In the genomic region with DNA sequence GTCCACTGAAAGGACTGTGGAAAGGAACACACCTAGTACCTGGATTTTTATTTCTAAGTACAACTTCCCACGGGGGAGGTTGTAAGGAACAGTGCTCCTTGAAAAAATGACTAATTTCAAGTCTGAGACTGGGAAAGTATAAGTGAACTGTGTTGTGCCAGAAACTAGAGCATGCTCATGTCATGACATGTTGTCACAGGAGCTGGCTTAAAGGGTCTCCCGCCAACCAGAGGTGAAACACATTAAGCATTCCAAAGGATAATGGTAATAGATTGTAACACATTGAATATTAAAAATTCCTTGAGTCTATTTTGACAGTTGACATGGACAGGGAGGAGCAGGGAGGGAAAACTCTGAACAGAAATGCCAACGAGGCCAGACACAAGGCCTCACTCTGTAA, we compare ENCODE assay signal across 24 cellular contexts. TPM values are rescaled to one million over a fixed set of nuclear protein-coding genes. Genes with fewer than 3 reads are reported as not detected.
DNase-seq lines count a peak whose midpoint lies in the region; ATAC-seq and TF ChIP-seq lines count a peak whose summit lies in the region.
"Had no signal": no experiment of that assay in that cellular context is flagged by ENCODE, and none has a peak within 500 bp of the region (broad histone marks: within the 10 kb centered on the region; RNA-seq: fewer than 3 reads in every experiment).

No MANE protein-coding gene starts in this region.

- dilution Hi-C loops in mammary epithelial cell (cut with HindIII; ENCODE audit: low sequenced_read_pairs), result no loop called here

- H3K27me3 Mint-ChIP-seq in activated naive CD8-positive, alpha-beta T cell treated with anti-CD3 and anti-CD28 coated beads, Interleukin-2, amount 50 U/mL, for 24 hours, result no peaks in the 10 kb centered on the region
- H3K27me3 Mint-ChIP-seq in mesothelial cell of epicardium (ENCODE audit: low read depth), result no peaks in the 10 kb centered on the region

- H3K4me3 Mint-ChIP-seq in activated naive CD8-positive, alpha-beta T cell treated with anti-CD3 and anti-CD28 coated beads, Interleukin-2, amount 50 U/mL, for 24 hours, result peak overlapping the region; percentile 1
- H3K4me3 Mint-ChIP-seq in mesothelial cell of epicardium, result no peak overlapping the region
- H3K4me3 Mint-ChIP-seq: dendritic cell treated with granulocyte-macrophage colony-stimulating factor and Interleukin-4, amounts not matched to agents 40 ng/mL and 50 ng/mL, for 4 days had no signal

- H3K4me1 ChIP-seq in mammary epithelial cell (ENCODE audit: insufficient read depth, low read length) (peaks cover 60% of the 10 kb centered on the region), breast epithelium (peaks cover 0 to 7% of the 10 kb centered on the region in 2 donors), tibial artery (peaks cover 0 to 61% (median 45%) of the 10 kb centered on the region in 4 donors)

- BruUV-seq in mammary epithelial cell (replicated peaks; lab: Mats Ljungman, UMichigan), result no TSS peak

- H3K4me3 ChIP-seq in mammary epithelial cell (replicated peaks in 1 of 3; ENCODE audit: insufficient read depth in 1 of 3, low read depth in 2 of 3, low read length in 3 of 3) (no peak overlapping the region), breast epithelium (no peak overlapping the region), tibial artery (no peak overlapping the region)
- H3K4me3 ChIP-seq: BLaER1 treated with 17β-estradiol and CSF1 and Interleukin-3, amounts not matched to agents 10 nM and 100 nM; lower lobe of right lung had no signal

- H3K79me2 ChIP-seq in mammary epithelial cell (ENCODE audit: insufficient read depth, low read length), result peaks cover 88% of the 10 kb centered on the region

- CTCF ChIA-PET in mammary epithelial cell (lab: Charles Lee; ENCODE audit: low non-redundant PET), result no interaction called here

- DNase-seq in mammary epithelial cell (peak; percentile 76), breast epithelium (ENCODE audit: low spot score in 2 of 2) (no peak), mesothelial cell of epicardium (ENCODE audit: low spot score in 2 of 2, unreplicated experiment in 2 of 2) (no peak), tibial artery (no peak), CD1c-positive myeloid dendritic cell (ENCODE audit: extremely low spot score) (no peak), NCI-H82 (lab: John Stamatoyannopoulos, UW) (no peak)
- DNase-seq in activated naive CD8-positive, alpha-beta T cell treated with anti-CD3 and anti-CD28 coated beads, Interleukin-2, amount 50 U/mL, for 24 hours, result no peak
- DNase-seq: ACHN; activated CD4-positive, CD25-positive, alpha-beta regulatory T cell treated with anti-CD3 and anti-CD28 coated beads, Interleukin-2, amount 50 U/mL, for 72 hours; activated naive CD4-positive, alpha-beta T cell; amniotic stem cell; foreskin fibroblast; Kasumi-1; lower lobe of right lung; NCI-H187 treated with DMSO at 0.1 percent for 48 hours; NCI-H345; NCI-H774; nucleus accumbens; SHP77; stimulated activated CD4-positive, alpha-beta T cell treated with anti-CD3 and anti-CD28 coated beads, Interleukin-12 subunit alpha, Interleukin-12 subunit beta, amount 100 ng/mL, for 4 hours; SW 1271 had no signal

- no peak overlapping the region for H2AFZ ChIP-seq in mammary epithelial cell (ENCODE audit: low read depth, low read length)

- peaks cover 56% of the 10 kb centered on the region for H3K4me1 Mint-ChIP-seq in activated naive CD8-positive, alpha-beta T cell treated with anti-CD3 and anti-CD28 coated beads, Interleukin-2, amount 50 U/mL, for 24 hours
- H3K4me1 Mint-ChIP-seq in mesothelial cell of epicardium, result peaks cover 53% of the 10 kb centered on the region

- intact Hi-C loops in mammary epithelial cell (cut with micrococcal nuclease) (no loop called here), breast epithelium (cut with DNase I; ENCODE audit: low total_unique reads) (no loop called here), tibial artery (cut with DNase I; ENCODE audit: low total_unique reads) (no loop called here)

- H3K36me3 ChIP-seq in mammary epithelial cell (ENCODE audit: insufficient read depth, low read length), result no peaks in the 10 kb centered on the region
- H3K36me3 ChIP-seq in breast epithelium, result no peaks in the 10 kb centered on the region
- H3K36me3 ChIP-seq in tibial artery, result peaks cover 0 to 5% (median 4%) of the 10 kb centered on the region in 3 donors

- no peak for ATAC-seq in activated naive CD8-positive, alpha-beta T cell treated with anti-CD3 and anti-CD28 coated beads, Interleukin-2, amount 50 U/mL, for 24 hours
- ATAC-seq in GM19397 (IDR thresholded peaks at IDR 0.05; ENCODE audit: unreplicated experiment), result no peak
- ATAC-seq: lower lobe of right lung had no signal

- no peak for TF ChIP-seq POLR2A in breast epithelium (IDR thresholded peaks at IDR 0.05)

- TF ChIP-seq CTCF in mammary epithelial cell (conservative IDR thresholded peaks at IDR 0.05 in 1 of 2, IDR thresholded peaks at IDR 0.05 in 1 of 2; ENCODE audit: extremely low read depth in 1 of 2, insufficient read depth in 1 of 2, low read depth in 1 of 2, low read length in 2 of 2) (no peak), breast epithelium (IDR thresholded peaks at IDR 0.05) (no peak), mesothelial cell of epicardium (IDR thresholded peaks at IDR 0.05; ENCODE audit: unreplicated experiment) (no peak), tibial artery (IDR thresholded peaks at IDR 0.05) (no peak)

- peaks cover 9% of the 10 kb centered on the region for H3K36me3 Mint-ChIP-seq in activated naive CD8-positive, alpha-beta T cell treated with anti-CD3 and anti-CD28 coated beads, Interleukin-2, amount 50 U/mL, for 24 hours (ENCODE audit: low read depth)
- H3K36me3 Mint-ChIP-seq in mesothelial cell of epicardium, result peaks cover 16% of the 10 kb centered on the region

- peak overlapping the region; percentile 84 for H3K27ac Mint-ChIP-seq in activated naive CD8-positive, alpha-beta T cell treated with anti-CD3 and anti-CD28 coated beads, Interleukin-2, amount 50 U/mL, for 24 hours
- peak overlapping the region; percentile 83 for H3K27ac Mint-ChIP-seq in mesothelial cell of epicardium
- H3K27ac Mint-ChIP-seq: dendritic cell treated with granulocyte-macrophage colony-stimulating factor and Interleukin-4, amounts not matched to agents 40 ng/mL and 50 ng/mL, for 4 days had no signal

- WGBS in mammary epithelial cell (ENCODE audit: low coverage, missing lambda C conversion rate), result 2% methylated on average over 3 of the region's 3 CpGs

- no peak overlapping the region for H3K9ac ChIP-seq in mammary epithelial cell (ENCODE audit: insufficient read depth, low read length)
- H3K9ac ChIP-seq: BLaER1 treated with 17β-estradiol and CSF1 and Interleukin-3, amounts not matched to agents 10 nM and 100 nM had no signal

- H3K9me3 ChIP-seq in mammary epithelial cell (replicated peaks; ENCODE audit: insufficient read depth, low read length) (no peaks in the 10 kb centered on the region), breast epithelium (no peaks in the 10 kb centered on the region), tibial artery (no peaks in the 10 kb centered on the region)
- H3K9me3 ChIP-seq: BLaER1 treated with 17β-estradiol and CSF1 and Interleukin-3, amounts not matched to agents 10 nM and 100 nM; lower lobe of right lung had no signal

- no peaks in the 10 kb centered on the region for H4K20me1 ChIP-seq in mammary epithelial cell (ENCODE audit: insufficient read depth, low read length)

- H3K4me2 ChIP-seq in mammary epithelial cell (ENCODE audit: insufficient read depth, low read depth, low read length), result peak overlapping the region; percentile 9

- in situ Hi-C loops in mammary epithelial cell (cut with MboI; ENCODE audit: low sequenced_read_pairs in 2 of 2), result no loop called here

- H3K27ac ChIP-seq in mammary epithelial cell (ENCODE audit: insufficient read depth, low read depth, low read length), result peak overlapping the region; percentile 47
- H3K27ac ChIP-seq in breast epithelium, result no peak overlapping the region
- peak overlapping the region; percentile 7 to 29 for H3K27ac ChIP-seq in tibial artery
- H3K27ac ChIP-seq: BLaER1 treated with 17β-estradiol and CSF1 and Interleukin-3, amounts not matched to agents 10 nM and 100 nM; lower lobe of right lung had no signal

- H3K9me3 Mint-ChIP-seq in activated naive CD8-positive, alpha-beta T cell treated with anti-CD3 and anti-CD28 coated beads, Interleukin-2, amount 50 U/mL, for 24 hours, result no peaks in the 10 kb centered on the region
- no peaks in the 10 kb centered on the region for H3K9me3 Mint-ChIP-seq in mesothelial cell of epicardium
- H3K9me3 Mint-ChIP-seq: dendritic cell treated with granulocyte-macrophage colony-stimulating factor and Interleukin-4, amounts not matched to agents 40 ng/mL and 50 ng/mL, for 4 days had no signal

- H3K27me3 ChIP-seq in mammary epithelial cell (ENCODE audit: insufficient read depth, low read length), result no peaks in the 10 kb centered on the region
- no peaks in the 10 kb centered on the region for H3K27me3 ChIP-seq in breast epithelium
- H3K27me3 ChIP-seq in tibial artery, result no peaks in the 10 kb centered on the region
- H3K27me3 ChIP-seq: BLaER1 treated with 17β-estradiol and CSF1 and Interleukin-3, amounts not matched to agents 10 nM and 100 nM had no signal

RNA-seq across cellular contexts. Expression of gene ATP2B4, which starts 6.3 kb away (rescaled TPM):
- total RNA-seq in mammary epithelial cell (10 to 100 TPM; 70.5 to 91.1 TPM), breast epithelium (10 to 100 TPM; 55.7 to 97.1 (median 59.1) TPM), mesothelial cell of epicardium (234 to 238 TPM (median 237 TPM) in 3 replicates)
- 67.7 TPM for polyA plus RNA-seq in mammary epithelial cell
- polyA minus RNA-seq in mammary epithelial cell, result 229 TPM

Comparison
In these comparisons a context has a peak if more than half of its experiments do, and no peak if none do; other contexts are left out.
1. H3K27ac ChIP-seq: peak in mammary epithelial cell (single experiment) and tibial artery (2 of 2); none in breast epithelium (0 of 2).